8 cellular contexts compared by ENCODE assay signal in the genomic region with DNA sequence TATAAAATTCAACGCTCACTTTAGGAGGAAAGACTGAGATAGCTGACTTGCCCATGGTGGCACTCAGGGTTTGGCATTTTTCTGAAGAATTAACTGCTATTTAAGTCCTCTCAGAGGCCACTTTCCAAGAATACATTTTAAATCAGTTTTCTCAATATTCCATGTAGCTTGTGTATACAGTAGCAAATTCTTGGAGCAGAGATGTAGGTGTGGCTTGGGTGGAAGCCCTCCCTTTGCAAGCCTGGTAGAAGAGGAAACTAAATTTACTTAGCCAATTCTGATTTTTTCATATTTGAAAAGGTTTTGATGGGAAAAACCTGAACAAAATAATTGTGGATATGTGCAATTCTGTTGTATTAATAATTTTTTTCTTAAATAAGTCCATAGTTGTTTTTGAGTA. TPM values are rescaled to one million over a fixed set of nuclear protein-coding genes. Genes with fewer than 3 reads are reported as not detected.
DNase-seq lines count a peak whose midpoint lies in the region; ATAC-seq and TF ChIP-seq lines count a peak whose summit lies in the region.
"Had no signal": no experiment of that assay in that cellular context is flagged by ENCODE, and none has a peak within 500 bp of the region (broad histone marks: within the 10 kb centered on the region; RNA-seq: fewer than 3 reads in every experiment).

No MANE protein-coding gene starts in this region.

- DNase-seq in MG63 (peak; percentile 46), choroid plexus epithelial cell (ENCODE audit: low read depth) (peak; percentile 34), NCI-H748 treated with DMSO at 0.1 percent for 48 hours (lab: John Stamatoyannopoulos, UW) (no peak), uterus (no peak)
- DNase-seq: KG1 had no signal

- no peak for TF ChIP-seq POLR2A in uterus (IDR thresholded peaks at IDR 0.05)

- peak overlapping the region; percentile 60 for H3K27ac ChIP-seq in muscle layer of duodenum (ENCODE audit: low read length)
- H3K27ac ChIP-seq in uterus, result no peak overlapping the region

- intact Hi-C loops in uterus (cut with DNase I; ENCODE audit: low total_unique reads), result no loop called here

- TF ChIP-seq CTCF in choroid plexus epithelial cell (conservative IDR thresholded peaks at IDR 0.05; ENCODE audit: low read depth, low read length) (no peak), uterus (IDR thresholded peaks at IDR 0.05) (no peak)

- ATAC-seq in GM21447 (IDR thresholded peaks at IDR 0.05; ENCODE audit: unreplicated experiment) (no peak), HG03521 (IDR thresholded peaks at IDR 0.05; ENCODE audit: unreplicated experiment) (no peak)

- H3K36me3 ChIP-seq in MG63, result no peaks in the 10 kb centered on the region
- peaks cover 0 to 3% of the 10 kb centered on the region in 2 donors for H3K36me3 ChIP-seq in muscle layer of duodenum (ENCODE audit: control insufficient read depth in 1 of 2, insufficient read depth in 2 of 2, low read length in 2 of 2)
- no peaks in the 10 kb centered on the region for H3K36me3 ChIP-seq in uterus

- peaks cover 9 to 12% of the 10 kb centered on the region in 2 donors for H3K4me1 ChIP-seq in muscle layer of duodenum (ENCODE audit: control insufficient read depth in 1 of 2, insufficient read depth in 2 of 2, low read length in 2 of 2)
- no peaks in the 10 kb centered on the region for H3K4me1 ChIP-seq in uterus

- no peak overlapping the region for H3K4me3 ChIP-seq in MG63
- H3K4me3 ChIP-seq in choroid plexus epithelial cell (ENCODE audit: low read depth, low read length), result no peak overlapping the region
- no peak overlapping the region for H3K4me3 ChIP-seq in muscle layer of duodenum (ENCODE audit: low read depth in 1 of 2, low read length in 2 of 2)
- H3K4me3 ChIP-seq in uterus, result no peak overlapping the region

- no peaks in the 10 kb centered on the region for H3K9me3 ChIP-seq in MG63
- no peaks in the 10 kb centered on the region for H3K9me3 ChIP-seq in muscle layer of duodenum (ENCODE audit: control insufficient read depth in 1 of 2, low read length in 2 of 2)
- H3K9me3 ChIP-seq in uterus, result no peaks in the 10 kb centered on the region

- no peaks in the 10 kb centered on the region for H3K27me3 ChIP-seq in MG63
- no peaks in the 10 kb centered on the region for H3K27me3 ChIP-seq in muscle layer of duodenum (ENCODE audit: low read depth, low read length)
- H3K27me3 ChIP-seq in uterus, result no peaks in the 10 kb centered on the region

RNA-seq across cellular contexts. Expression of a gene that starts 14.0 kb away (rescaled TPM):
- total RNA-seq in MG63 (2014; rRNA removed; shearing (Covaris generic); ENCODE audit: low replicate concordance), result 41.3 and 50.8 TPM in 2 replicates
- total RNA-seq in uterus, result 100 to 1,000 TPM in 2 of 4 donors, 10 to 100 TPM in 2; 76.9 to 232 (median 104) TPM

Comparison
In these comparisons a context has a peak if more than half of its experiments do, and no peak if none do; other contexts are left out.
1. DNase-seq: peak in MG63 (single experiment) and choroid plexus epithelial cell (single experiment); none in NCI-H748 treated with DMSO at 0.1 percent for 48 hours (single experiment) and uterus (0 of 2).